In the genomic region with DNA sequence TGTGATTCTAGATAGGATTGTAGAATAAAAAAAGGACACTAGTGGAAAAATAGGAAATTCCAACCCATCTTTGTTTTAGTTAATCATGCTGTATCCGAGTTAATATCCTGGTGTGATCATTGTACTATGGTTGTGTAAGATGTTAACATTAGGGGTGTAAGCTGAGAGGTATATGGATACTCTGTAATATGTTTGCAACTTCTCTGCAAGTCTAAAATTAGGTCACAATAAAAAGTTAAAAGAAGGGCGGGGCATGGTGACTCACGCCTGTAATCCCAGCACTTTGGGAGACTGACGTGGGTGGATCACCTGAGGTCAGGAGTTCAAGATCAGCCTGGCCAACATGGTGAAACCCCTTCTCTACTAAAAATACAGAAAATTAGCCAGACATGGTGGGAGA, we compare ENCODE assay signal across 13 cellular contexts. TPM values are rescaled to one million over a fixed set of nuclear protein-coding genes. Genes with fewer than 3 reads are reported as not detected.
"Had no signal": no experiment of that assay in that cellular context is flagged by ENCODE, and none has a peak within 500 bp of the region (broad histone marks: within the 10 kb centered on the region; RNA-seq: fewer than 3 reads in every experiment).

No MANE protein-coding gene starts in this region.

RNA-seq across cellular contexts. Expression of gene C12orf71, which starts 5.5 kb away (rescaled TPM):
- total RNA-seq: activated CD4-positive, alpha-beta memory T cell treated with anti-CD3 and anti-CD28 coated beads for 36 hours; activated naive CD4-positive, alpha-beta T cell treated with anti-CD3 and anti-CD28 coated beads for 36 hours; activated naive CD8-positive, alpha-beta T cell treated with anti-CD3 and anti-CD28 coated beads, Interleukin-2, amount 10 ng/mL, durations not matched to agents 7 days and 5 days; activated T-cell treated with anti-CD3 and anti-CD28 coated beads, Interleukin-2, amount 50 U/mL, for 72 hours; endodermal cell; gastroesophageal sphincter; lower leg skin; mucosa of gallbladder; naive thymus-derived CD4-positive, alpha-beta T cell; neural crest cell; omental fat pad; right lobe of liver; urinary bladder had no signal
- polyA plus RNA-seq: naive thymus-derived CD4-positive, alpha-beta T cell; urinary bladder had no signal
